In the genomic region with DNA sequence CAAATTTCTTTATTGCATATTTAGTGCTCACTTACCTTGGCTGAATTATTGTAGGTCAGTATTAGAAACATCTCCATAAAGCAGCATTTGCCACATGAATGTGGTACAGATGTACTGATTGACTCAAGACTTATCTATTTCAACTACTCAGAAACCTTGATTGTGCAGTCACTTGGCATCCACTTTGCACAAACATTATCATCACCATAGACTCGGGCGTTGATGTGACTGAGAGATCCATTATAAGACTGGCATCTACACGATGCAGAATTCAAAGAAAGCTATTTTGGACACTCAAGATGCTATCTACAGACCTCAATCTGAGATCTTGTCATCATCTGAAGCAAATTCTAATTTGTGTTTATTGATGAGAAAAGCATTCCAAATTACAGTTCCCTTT, we compare ENCODE assay signal across 3 cellular contexts.
"Had no signal": no experiment of that assay in that cellular context is flagged by ENCODE, and none has a peak within 500 bp of the region (broad histone marks: within the 10 kb centered on the region; RNA-seq: fewer than 3 reads in every experiment).

No MANE protein-coding gene starts in this region.

- DNase-seq: GDM1, GF-D8 had no signal

- H3K4me3 ChIP-seq: GM12878 had no signal
